In genomic region chr2:47177042-47177565, GRCh38 we compare ENCODE assay signal across 8 cellular contexts. TPM values are rescaled to one million over a fixed set of nuclear protein-coding genes. Genes with fewer than 3 reads are reported as not detected.
DNase-seq lines count a peak whose midpoint lies in the region; ATAC-seq and TF ChIP-seq lines count a peak whose summit lies in the region.

No MANE protein-coding gene starts in this region.

- H3K4me3 Mint-ChIP-seq in brain (peak overlapping the region; percentile 98 to 100 (median 99)), mesothelial cell of epicardium (peak overlapping the region; percentile 98)

- H3K36me3 Mint-ChIP-seq in brain (peaks cover 9% of the 10 kb centered on the region), mesothelial cell of epicardium (no peaks in the 10 kb centered on the region)

- H3K9me3 Mint-ChIP-seq in brain, result peaks cover 0 to 11% (median 4%) of the 10 kb centered on the region in 5 experiments
- no peaks in the 10 kb centered on the region for H3K9me3 Mint-ChIP-seq in mesothelial cell of epicardium

- peak; percentile 7 for ATAC-seq in HG03342 (IDR thresholded peaks at IDR 0.05; ENCODE audit: unreplicated experiment)
- ATAC-seq in GM18867 (IDR thresholded peaks at IDR 0.05; ENCODE audit: unreplicated experiment), result no peak

- peak overlapping the region; percentile 100 for H3K27ac Mint-ChIP-seq in brain
- peak overlapping the region; percentile 99 for H3K27ac Mint-ChIP-seq in mesothelial cell of epicardium

- DNase-seq in NCI-H146 (lab: John Stamatoyannopoulos, UW) (peak; percentile 41), NCI-H146 treated with DMSO at 0.1 percent for 48 hours (lab: John Stamatoyannopoulos, UW; ENCODE audit: unreplicated experiment) (no peak), mesothelial cell of epicardium (ENCODE audit: low spot score in 2 of 2, unreplicated experiment in 2 of 2) (no peak), GM10266 (ENCODE audit: extremely low spot score) (no peak), islet precursor cell (no peak)

- H3K4me1 Mint-ChIP-seq in brain, result peaks cover 52% of the 10 kb centered on the region
- peaks cover 36% of the 10 kb centered on the region for H3K4me1 Mint-ChIP-seq in mesothelial cell of epicardium

- H3K27me3 Mint-ChIP-seq in brain, result peaks cover 19% of the 10 kb centered on the region
- peaks cover 4% of the 10 kb centered on the region for H3K27me3 Mint-ChIP-seq in mesothelial cell of epicardium (ENCODE audit: low read depth)

- TF ChIP-seq CTCF in brain (conservative IDR thresholded peaks at IDR 0.05), result no peak
- no peak for TF ChIP-seq CTCF in mesothelial cell of epicardium (IDR thresholded peaks at IDR 0.05; ENCODE audit: unreplicated experiment)
- no peak for TF ChIP-seq CTCF in GM10266 (IDR thresholded peaks at IDR 0.05; ENCODE audit: control insufficient read depth, insufficient read depth, low read depth, missing control alignments)

RNA-seq across cellular contexts. Expression of gene CALM2, which starts 0.8 kb away (rescaled TPM):
- 1,051 TPM for polyA plus RNA-seq in brain (ENCODE audit: insufficient read depth, low read depth, low replicate concordance)
- 308 to 312 TPM (median 309 TPM) in 3 replicates for total RNA-seq in mesothelial cell of epicardium

RNA-seq across cellular contexts. Expression of gene STPG4, which starts 22.0 kb away (rescaled TPM):
- polyA plus RNA-seq in brain (ENCODE audit: insufficient read depth, low read depth, low replicate concordance), result not detected
- 0.27 to 0.52 TPM in 2 of 3 replicates, not detected in the other for total RNA-seq in mesothelial cell of epicardium
